ENCODE assay signal across 21 cellular contexts in the genomic region with DNA sequence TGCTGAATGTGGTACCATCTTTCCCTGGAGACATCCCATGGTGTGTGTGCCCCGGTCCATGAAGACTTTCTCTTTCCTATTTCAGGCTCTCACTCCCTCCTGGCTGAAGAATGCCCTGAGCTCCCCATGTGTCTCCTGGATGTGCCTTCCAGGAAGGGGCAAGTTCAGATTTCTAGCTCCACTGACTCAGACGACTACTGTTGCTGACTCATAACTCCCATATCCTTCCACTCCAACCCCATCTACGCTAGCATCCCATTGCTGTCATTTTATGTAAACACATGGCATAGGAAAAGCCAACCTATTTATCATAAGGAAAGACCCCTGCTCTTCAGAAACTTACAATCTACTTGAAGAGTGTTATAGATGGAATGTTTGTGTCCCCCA.
DNase-seq lines count a peak whose midpoint lies in the region; FAIRE-seq and TF ChIP-seq lines count a peak whose summit lies in the region.
"Had no signal": no experiment of that assay in that cellular context is flagged by ENCODE, and none has a peak within 500 bp of the region (broad histone marks: within the 10 kb centered on the region; RNA-seq: fewer than 3 reads in every experiment).

No MANE protein-coding gene starts in this region.

- no peak overlapping the region for H4K91ac ChIP-seq in mesenchymal stem cell (ENCODE audit: low read length)

- peak overlapping the region; percentile 42 for H3K27ac Mint-ChIP-seq in chondrocyte (ENCODE audit: unreplicated experiment)
- H3K27ac Mint-ChIP-seq in activated naive CD4-positive, alpha-beta T cell treated with anti-CD3 and anti-CD28 coated beads, Interleukin-2, amount 10 ng/mL, durations not matched to agents 7 days and 5 days, result no peak overlapping the region
- H3K27ac Mint-ChIP-seq: CD4-positive, alpha-beta T cell; mesothelial cell of epicardium; neural progenitor cell; T-helper 17 cell had no signal

- H3K14ac ChIP-seq in mesenchymal stem cell (ENCODE audit: low read length in 2 of 2), result no peak overlapping the region

- no peak overlapping the region for H2AK5ac ChIP-seq in mesenchymal stem cell (ENCODE audit: low read length, severe bottlenecking)

- peaks cover 17% of the 10 kb centered on the region for H3K4me1 ChIP-seq in mesenchymal stem cell (ENCODE audit: control insufficient read depth, insufficient read depth, low read depth, low read length)
- H3K4me1 ChIP-seq: upper lobe of left lung had no signal

- H3K9ac ChIP-seq in mesenchymal stem cell (ENCODE audit: low read length), result no peak overlapping the region
- H3K9ac ChIP-seq: neural progenitor cell had no signal

- no peak overlapping the region for H4K8ac ChIP-seq in mesenchymal stem cell (ENCODE audit: low read length)

- no peak overlapping the region for H2BK12ac ChIP-seq in mesenchymal stem cell (ENCODE audit: low read length in 2 of 2)

- 34% methylated on average over 3 of the region's 3 CpGs for WGBS in mesenchymal stem cell

- H3K4me3 Mint-ChIP-seq in chondrocyte (ENCODE audit: unreplicated experiment), result no peak overlapping the region
- no peak overlapping the region for H3K4me3 Mint-ChIP-seq in activated naive CD4-positive, alpha-beta T cell treated with anti-CD3 and anti-CD28 coated beads, Interleukin-2, amount 10 ng/mL, durations not matched to agents 7 days and 5 days
- H3K4me3 Mint-ChIP-seq: CD4-positive, alpha-beta T cell; mesothelial cell of epicardium; neural progenitor cell; T-helper 17 cell had no signal

- TF ChIP-seq CTCF in chondrocyte (IDR thresholded peaks at IDR 0.05), result no peak

- H3K27me3 Mint-ChIP-seq in chondrocyte (ENCODE audit: low read depth), result peaks cover 51% of the 10 kb centered on the region
- H3K27me3 Mint-ChIP-seq in activated naive CD4-positive, alpha-beta T cell treated with anti-CD3 and anti-CD28 coated beads, Interleukin-2, amount 10 ng/mL, durations not matched to agents 7 days and 5 days, result peaks cover 35% of the 10 kb centered on the region

- no peak for FAIRE-seq in HTR-8/SVneo (lab: Jason Lieb, UNC)
- FAIRE-seq: HepG2, keratinocyte had no signal

- H3K4me2 ChIP-seq in mesenchymal stem cell (ENCODE audit: low read length, poor library complexity, severe bottlenecking), result no peak overlapping the region
- H3K4me2 ChIP-seq: neural progenitor cell had no signal

- peaks cover 17% of the 10 kb centered on the region for H3K36me3 Mint-ChIP-seq in chondrocyte (ENCODE audit: low read depth)
- no peaks in the 10 kb centered on the region for H3K36me3 Mint-ChIP-seq in activated naive CD4-positive, alpha-beta T cell treated with anti-CD3 and anti-CD28 coated beads, Interleukin-2, amount 10 ng/mL, durations not matched to agents 7 days and 5 days
- H3K36me3 Mint-ChIP-seq: mesothelial cell of epicardium, neural progenitor cell had no signal

- CTCF ChIA-PET in activated naive CD4-positive, alpha-beta T cell treated with anti-CD3 and anti-CD28 coated beads, Interleukin-2, amount 10 ng/mL, durations not matched to agents 7 days and 5 days (lab: Charles Lee), result no interaction called here

- DNase-seq in AG08395 (ENCODE audit: low spot score) (peak; percentile 78), HTR-8/SVneo (ENCODE audit: insufficient read length, low spot score) (peak; percentile 56), chondrocyte (ENCODE audit: low spot score) (no peak), mesenchymal stem cell (peak; percentile 62), erythroblast (lab: John Stamatoyannopoulos, UW) (no peak), KG1 (lab: John Stamatoyannopoulos, UW) (no peak)
- no peak for DNase-seq in activated naive CD4-positive, alpha-beta T cell treated with anti-CD3 and anti-CD28 coated beads, Interleukin-2, amount 10 ng/mL, durations not matched to agents 7 days and 5 days
- no peak for DNase-seq in activated CD8-positive, alpha-beta memory T cell treated with anti-CD3 and anti-CD28 coated beads, Interleukin-2, amount 50 U/mL, for 4 hours
- DNase-seq: activated CD4-positive, CD25-positive, alpha-beta regulatory T cell; CD4-positive, alpha-beta T cell; DMS53; MG63; NCI-H1694 treated with DMSO at 0.1 percent for 48 hours; NCI-H446 treated with DMSO at 0.1 percent for 48 hours; stimulated activated naive CD4-positive, alpha-beta T cell; T-helper 17 cell; upper lobe of left lung had no signal

- H2AFZ ChIP-seq in mesenchymal stem cell (ENCODE audit: low read depth, low read length), result no peak overlapping the region
- H2AFZ ChIP-seq: neural progenitor cell had no signal

- H3K9me3 Mint-ChIP-seq in chondrocyte (ENCODE audit: low read depth), result peaks cover 10% of the 10 kb centered on the region
- no peaks in the 10 kb centered on the region for H3K9me3 Mint-ChIP-seq in activated naive CD4-positive, alpha-beta T cell treated with anti-CD3 and anti-CD28 coated beads, Interleukin-2, amount 10 ng/mL, durations not matched to agents 7 days and 5 days

- no peaks in the 10 kb centered on the region for H3K36me3 ChIP-seq in mesenchymal stem cell (ENCODE audit: control insufficient read depth in 1 of 2, insufficient read depth in 2 of 2, low read depth in 1 of 2, low read length in 2 of 2)
- H3K36me3 ChIP-seq: MG63, neural progenitor cell, upper lobe of left lung had no signal

- no peak overlapping the region for H3K23ac ChIP-seq in mesenchymal stem cell (ENCODE audit: low read length in 2 of 2)

- peaks cover 69 to 85% of the 10 kb centered on the region in 2 experiments for H3K27me3 ChIP-seq in mesenchymal stem cell (ENCODE audit: control insufficient read depth in 1 of 2, insufficient read depth in 1 of 2, low read length in 2 of 2)
- H3K27me3 ChIP-seq: neural progenitor cell, upper lobe of left lung had no signal

- H3K79me1 ChIP-seq in mesenchymal stem cell (replicated peaks; ENCODE audit: low read length, poor library complexity, severe bottlenecking), result no peaks in the 10 kb centered on the region

- TF ChIP-seq POLR2A in erythroblast (IDR thresholded peaks at IDR 0.05; ENCODE audit: low read length), result no peak

- no peak overlapping the region for H3K4ac ChIP-seq in mesenchymal stem cell (ENCODE audit: low read depth in 1 of 2, low read length in 2 of 2)

- peaks cover 42% of the 10 kb centered on the region for H3K4me1 Mint-ChIP-seq in chondrocyte (ENCODE audit: low read depth)
- H3K4me1 Mint-ChIP-seq in activated naive CD4-positive, alpha-beta T cell treated with anti-CD3 and anti-CD28 coated beads, Interleukin-2, amount 10 ng/mL, durations not matched to agents 7 days and 5 days, result no peaks in the 10 kb centered on the region
- H3K4me1 Mint-ChIP-seq: mesothelial cell of epicardium had no signal

- no peak overlapping the region for H2BK5ac ChIP-seq in mesenchymal stem cell (ENCODE audit: low read depth, low read length, poor library complexity, severe bottlenecking)

- no peak overlapping the region for H2BK120ac ChIP-seq in mesenchymal stem cell (ENCODE audit: low read depth, low read length)

- H2BK15ac ChIP-seq in mesenchymal stem cell (ENCODE audit: low read depth, poor library complexity, severe bottlenecking), result no peak overlapping the region

- no peak overlapping the region for H3K18ac ChIP-seq in mesenchymal stem cell (ENCODE audit: low read depth in 1 of 2, low read length in 2 of 2)

- H3K9me3 ChIP-seq in mesenchymal stem cell (ENCODE audit: control insufficient read depth, low read length), result peaks cover 4% of the 10 kb centered on the region
- H3K9me3 ChIP-seq: upper lobe of left lung had no signal

- no peak overlapping the region for H3K27ac ChIP-seq in mesenchymal stem cell (ENCODE audit: low read length, poor library complexity, severe bottlenecking)
- H3K27ac ChIP-seq: neural progenitor cell, upper lobe of left lung had no signal

- no peak overlapping the region for H3K4me3 ChIP-seq in mesenchymal stem cell (ENCODE audit: insufficient read depth in 1 of 2, low read depth in 1 of 2, low read length in 2 of 2)
- H3K4me3 ChIP-seq: MG63, neural progenitor cell, upper lobe of left lung had no signal

Comparison
In these comparisons a context has a peak if more than half of its experiments do, and no peak if none do; other contexts are left out.
1. DNase-seq: peak in AG08395 (single experiment), HTR-8/SVneo (single experiment) and mesenchymal stem cell (single experiment); none in chondrocyte (single experiment), activated naive CD4-positive, alpha-beta T cell treated with anti-CD3 and anti-CD28 coated beads, Interleukin-2, amount 10 ng/mL, durations not matched to agents 7 days and 5 days (single experiment), activated CD8-positive, alpha-beta memory T cell treated with anti-CD3 and anti-CD28 coated beads, Interleukin-2, amount 50 U/mL, for 4 hours (single experiment), erythroblast (0 of 2) and KG1 (single experiment).